In the genomic region with DNA sequence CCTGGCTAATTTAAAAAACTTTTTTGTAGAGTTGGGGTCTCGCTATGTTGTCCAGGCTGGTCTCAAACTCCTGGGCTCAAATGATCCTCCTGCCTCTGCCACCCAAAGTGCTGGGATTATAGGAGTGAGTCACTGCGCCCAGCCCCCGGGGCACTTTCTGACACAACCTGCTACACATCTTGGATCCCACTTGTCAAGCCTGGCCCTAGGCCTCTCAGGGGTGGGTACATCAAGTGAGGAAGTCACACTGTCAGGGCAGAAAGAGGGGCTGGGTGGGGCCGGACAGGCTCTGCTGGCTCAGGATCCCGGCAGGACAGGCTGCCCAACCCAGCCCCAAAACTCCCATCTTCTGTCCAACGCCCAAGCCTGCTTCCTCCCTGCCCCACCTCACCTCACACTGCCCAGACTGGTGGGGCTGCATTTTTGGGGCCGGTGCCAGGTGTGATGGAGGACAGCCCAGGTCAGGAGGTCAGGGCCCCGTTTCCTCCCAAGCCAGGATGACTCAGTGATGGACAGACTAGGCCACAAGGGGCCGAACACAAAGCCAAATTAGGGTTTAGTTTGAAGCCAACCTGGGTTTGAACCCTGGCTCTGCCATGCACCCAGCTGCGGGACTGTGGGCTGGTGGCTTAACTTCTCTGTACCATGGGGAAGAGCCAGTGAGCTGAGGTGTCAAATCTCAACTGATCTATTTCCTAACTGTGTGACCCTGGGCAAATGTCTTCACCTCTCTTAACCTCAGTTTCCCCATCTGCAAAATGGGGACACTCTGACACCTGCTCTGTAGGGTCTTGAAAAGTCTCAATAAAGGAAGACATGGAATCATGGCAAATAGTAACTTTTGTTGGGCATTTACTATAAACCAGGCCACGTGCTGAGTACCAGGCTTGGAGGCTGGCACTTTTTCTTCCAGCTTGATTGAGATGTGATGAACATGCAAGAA, we compare ENCODE assay signal across 12 cellular contexts. TPM values are rescaled to one million over a fixed set of nuclear protein-coding genes. Genes with fewer than 3 reads are reported as not detected.
A peak's percentile ranks its signal among the peaks of the same experiment; 100 is the strongest.
DNase-seq lines count a peak whose midpoint lies in the region; ATAC-seq, FAIRE-seq and TF ChIP-seq lines count a peak whose summit lies in the region.
"Had no signal": no experiment of that assay in that cellular context is flagged by ENCODE, and none has a peak within 500 bp of the region (broad histone marks: within the 10 kb centered on the region; RNA-seq: fewer than 3 reads in every experiment).

No MANE protein-coding gene starts in this region.

- H3K4me3 ChIP-seq in H1 (ENCODE audit: extremely low read depth in 1 of 4, insufficient read depth in 2 of 4, low read depth in 3 of 4, low read length in 4 of 4) = no peak overlapping the region

- no peaks in the 10 kb centered on the region for H4K20me1 ChIP-seq in H1 (replicated peaks in 1 of 2; ENCODE audit: control insufficient read depth in 1 of 2, insufficient read depth in 2 of 2, low read length in 2 of 2)

- 84% methylated on average over 11 of the region's 11 CpGs; no CpG with 5 or more reads in 1 of the 2 experiments for WGBS in H1 (ENCODE audit: extremely low coverage in 1 of 2, insufficient coverage in 1 of 2, insufficient read length in 1 of 2, insufficient replicate concordance in 2 of 2, low coverage in 1 of 2, low lambda C conversion rate in 2 of 2, missing lambda C conversion rate in 1 of 2), 2 experiments

- no peaks in the 10 kb centered on the region for H3K27me3 ChIP-seq in H1 (replicated peaks in 1 of 4; ENCODE audit: control insufficient read depth in 3 of 4, extremely low read depth in 1 of 4, insufficient read depth in 3 of 4, low read length in 3 of 4)

- H3K23me2 ChIP-seq in H1 (ENCODE audit: low read depth, low read length) = peaks cover 8% of the 10 kb centered on the region; the same call in 1 of the 2 replicates

- TF ChIP-seq POLR2A in H1 (IDR thresholded peaks at IDR 0.05; ENCODE audit: control extremely low read depth in 1 of 2, low read depth in 2 of 2, low read length in 2 of 2) = no peak

- POLR2A ChIA-PET in H1 (lab: Charles Lee; ENCODE audit: partially characterized antibody) = interaction anchor here (1.5 kb wide), 1 partner anchor 12 kb away, joined by 5 read pairs; the partner anchor contains the start of gene SEC14L5

- no peak overlapping the region for H3K14ac ChIP-seq in H1 (ENCODE audit: insufficient read length)

- no peak overlapping the region for H2AK5ac ChIP-seq in H1 (ENCODE audit: low read depth, low read length)

- H4K5ac ChIP-seq in H1 (ENCODE audit: insufficient read length, low read depth, low read length) = no peak overlapping the region

- no peak for FAIRE-seq in H1 (lab: Jason Lieb, UNC)

- no peak for ATAC-seq in activated naive CD4-positive, alpha-beta T cell treated with anti-CD3 and anti-CD28 coated beads, Interleukin-2, amount 50 U/mL, for 72 hours
- no peak for ATAC-seq in GM19035 (IDR thresholded peaks at IDR 0.05; ENCODE audit: unreplicated experiment)
- ATAC-seq in GM18870 (IDR thresholded peaks at IDR 0.05; ENCODE audit: unreplicated experiment) = no peak

- no peak for TF ChIP-seq RAD21 in H1 (IDR thresholded peaks at IDR 0.05 in 1 of 2, conservative IDR thresholded peaks at IDR 0.05 in 1 of 2; ENCODE audit: low read depth in 2 of 2, low read length in 2 of 2)

- no peak overlapping the region for H2BK20ac ChIP-seq in H1 (ENCODE audit: low read length)

- no peak overlapping the region; the same call in 1 of the 2 replicates for H2BK12ac ChIP-seq in H1 (ENCODE audit: low read depth, low read length)

- no peak overlapping the region for H3K56ac ChIP-seq in H1 (replicated peaks; ENCODE audit: insufficient read length, low read depth, low read length)

- H3K36me3 ChIP-seq in H1 (ENCODE audit: control insufficient read depth in 2 of 4, insufficient read depth in 4 of 4, low read length in 3 of 4) = no peaks in the 10 kb centered on the region

- DNase-seq in activated naive CD4-positive, alpha-beta T cell treated with anti-CD3 and anti-CD28 coated beads, Interleukin-2, amount 50 U/mL, for 72 hours (ENCODE audit: low spot score in 2 of 2) = no peak
- DNase-seq in activated naive CD4-positive, alpha-beta T cell (lab: John Stamatoyannopoulos, UW) = no peak
- DNase-seq in H1 (ENCODE audit: low read depth in 1 of 2, low spot score in 2 of 2) = no peak
- DNase-seq in myocyte (ENCODE audit: low read depth) = peak; percentile 41
- no peak for DNase-seq in NCI-H526 (lab: John Stamatoyannopoulos, UW)
- no peak for DNase-seq in DMS79 treated with DMSO at 0.1 percent for 48 hours (lab: John Stamatoyannopoulos, UW)
- DNase-seq: AML-193; effector CD4-positive, alpha-beta T cell had no signal

- H3K4me1 ChIP-seq in H1 (replicated peaks in 1 of 4; ENCODE audit: control insufficient read depth in 3 of 4, insufficient read depth in 4 of 4, low read length in 3 of 4) = peaks cover 20 to 46% (median 33%) of the 10 kb centered on the region in 4 experiments

- H4K8ac ChIP-seq in H1 (ENCODE audit: extremely low read depth, insufficient read depth, low read length) = no peak overlapping the region

- peak overlapping the region; percentile 56; the same call in 1 of the 2 replicates for H2BK5ac ChIP-seq in H1 (ENCODE audit: low read depth, low read length)

- H3K4me2 ChIP-seq in H1 (ENCODE audit: insufficient read depth in 1 of 2, low read depth in 2 of 2, low read length in 2 of 2) = no peak overlapping the region

- no peak overlapping the region for H3K4ac ChIP-seq in H1 (replicated peaks; ENCODE audit: insufficient read length, low read depth, low read length)

- no peak for TF ChIP-seq CTCF in H1 (IDR thresholded peaks at IDR 0.05; ENCODE audit: control extremely low read depth in 1 of 3, insufficient read depth in 1 of 3, low read depth in 1 of 3, low read length in 3 of 3)

- no peaks in the 10 kb centered on the region for H3K79me2 ChIP-seq in H1 (ENCODE audit: control insufficient read depth in 1 of 2, insufficient read depth in 2 of 2, low read length in 2 of 2)

- H3K23ac ChIP-seq in H1 (ENCODE audit: insufficient read length) = no peak overlapping the region

- no peaks in the 10 kb centered on the region for H3K79me1 ChIP-seq in H1 (ENCODE audit: low read depth, low read length)

- no peak overlapping the region for H3K27ac ChIP-seq in H1 (ENCODE audit: low read depth, low read length)

- no peaks in the 10 kb centered on the region for H3K9me3 Mint-ChIP-seq in activated naive CD4-positive, alpha-beta T cell treated with anti-CD3 and anti-CD28 coated beads, Interleukin-2, amount 50 U/mL, for 72 hours
- H3K9me3 Mint-ChIP-seq: activated T-helper 1 cell treated with anti-CD3 and anti-CD28 coated beads, Interleukin-12 subunit alpha, Interleukin-12 subunit beta, Interleukin-2, Interleukin-4 antibody, amounts not matched to agents 30 ng/mL and 10 ng/mL and 1 ng/mL, durations not matched to agents 14 hours and 24 hours and 36 hours had no signal

- CTCF ChIA-PET in H1 (lab: Charles Lee; ENCODE audit: partially characterized antibody) = interaction anchor here (0.9 to 1.5 kb wide), 4 partner anchors 8 to 13 kb away, joined by 3 to 4 read pairs (median 4); partner anchors contain the start of gene PPL

- no peaks in the 10 kb centered on the region for H3K9me3 ChIP-seq in H1 (ENCODE audit: insufficient read depth in 2 of 2, low read depth in 1 of 2, low read length in 1 of 2)

- no peak overlapping the region for H2AFZ ChIP-seq in H1 (ENCODE audit: low read length)

- 0 out of 2 replicates have a peak overlapping the region, but pooled peaks have one; percentile 12 for H2BK15ac ChIP-seq in H1 (ENCODE audit: low read length)

- H3K9ac ChIP-seq in H1 (replicated peaks in 1 of 4; ENCODE audit: extremely low read depth in 1 of 4, low read depth in 3 of 4, low read length in 3 of 4) = no peak overlapping the region

- no peak overlapping the region for H2BK120ac ChIP-seq in H1 (replicated peaks; ENCODE audit: low read depth, low read length)

- H4K91ac ChIP-seq in H1 (replicated peaks; ENCODE audit: insufficient read length, low read length) = no peak overlapping the region

- H3K27ac Mint-ChIP-seq in activated naive CD4-positive, alpha-beta T cell treated with anti-CD3 and anti-CD28 coated beads, Interleukin-2, amount 50 U/mL, for 72 hours = peak overlapping the region; percentile 55 to 58
- H3K27ac Mint-ChIP-seq: activated T-helper 1 cell treated with anti-CD3 and anti-CD28 coated beads, Interleukin-12 subunit alpha, Interleukin-12 subunit beta, Interleukin-2, Interleukin-4 antibody, amounts not matched to agents 30 ng/mL and 10 ng/mL and 1 ng/mL, durations not matched to agents 14 hours and 24 hours and 36 hours had no signal

- H3K18ac ChIP-seq in H1 (ENCODE audit: extremely low read depth, low read length) = no peak overlapping the region

- H3K36me3 Mint-ChIP-seq in activated naive CD4-positive, alpha-beta T cell treated with anti-CD3 and anti-CD28 coated beads, Interleukin-2, amount 50 U/mL, for 72 hours = no peaks in the 10 kb centered on the region

- TF ChIP-seq EP300 in H1 (IDR thresholded peaks at IDR 0.05; ENCODE audit: borderline replicate concordance in 1 of 2, low read depth in 2 of 2, low read length in 2 of 2) = no peak

RNA-seq across cellular contexts. Expression of gene PPL, which starts 8.9 kb away (rescaled TPM):
- not detected for total RNA-seq in activated naive CD4-positive, alpha-beta T cell treated with anti-CD3 and anti-CD28 coated beads, Interleukin-2, amount 50 U/mL, for 72 hours
- 28.8 and 29.5 TPM in 2 replicates for total RNA-seq in H1 (2021; fragmentation: NEBNext Ultra II Directional; extraction: Animal tissue kit (Norgen Biotek cat#: 25700))
- 11.3 and 15.8 TPM in 2 replicates for polyA plus RNA-seq in H1 (2011; rRNA removed)
- 13.7 TPM for polyA plus RNA-seq in H1 (2011; cell fraction: cytosol; rRNA removed)
- 46.9 TPM for polyA plus RNA-seq in H1 (2011; cell fraction: nucleus; rRNA removed)
- polyA plus RNA-seq in H1 (2012, experiment 1 of 2) = 16.5 to 27.4 TPM (median 22.8 TPM) in 4 replicates
- polyA plus RNA-seq in H1 (2012, experiment 2 of 2) = 5.2 TPM
- polyA plus RNA-seq in H1 (2013, experiment 1 of 2) = 16.4 TPM
- 15.4 TPM for polyA plus RNA-seq in H1 (2013, experiment 2 of 2)
- polyA minus RNA-seq in H1 (2011; rRNA and poly(A)+ RNA removed) = 21.5 and 22.3 TPM in 2 replicates
- 15.9 TPM for polyA minus RNA-seq in H1 (2011; cell fraction: cytosol; rRNA and poly(A)+ RNA removed)
- polyA minus RNA-seq in H1 (2011; cell fraction: nucleus; rRNA and poly(A)+ RNA removed) = 21.8 TPM
- 5.9 and 25.4 TPM in 2 replicates for total RNA-seq in myocyte
- 4.0 TPM for polyA plus RNA-seq in myocyte (2012)
- total RNA-seq: activated T-helper 1 cell treated with anti-CD3 and anti-CD28 coated beads, Interleukin-12 subunit alpha, Interleukin-12 subunit beta, Interleukin-2, Interleukin-4 antibody, amounts not matched to agents 30 ng/mL and 10 ng/mL and 1 ng/mL, durations not matched to agents 14 hours and 24 hours and 36 hours; T-helper 2 cell treated with Interferon-gamma antibody and Interleukin-4, amounts not matched to agents 100 ng/mL and 5 ng/mL, for 36 hours had no signal

RNA-seq across cellular contexts. Expression of gene SEC14L5, which starts 12.3 kb away (rescaled TPM):
- 1 to 10 TPM in 1 of 2 donors, not detected in 1; 1.1 TPM for total RNA-seq in activated naive CD4-positive, alpha-beta T cell treated with anti-CD3 and anti-CD28 coated beads, Interleukin-2, amount 50 U/mL, for 72 hours
- total RNA-seq in H1 (2021; fragmentation: NEBNext Ultra II Directional; extraction: Animal tissue kit (Norgen Biotek cat#: 25700)) = 3.0 and 3.2 TPM in 2 replicates
- 1.9 and 2.1 TPM in 2 replicates for polyA plus RNA-seq in H1 (2011; rRNA removed)
- 2.1 TPM for polyA plus RNA-seq in H1 (2011; cell fraction: cytosol; rRNA removed)
- 2.7 TPM for polyA plus RNA-seq in H1 (2011; cell fraction: nucleus; rRNA removed)
- polyA plus RNA-seq in H1 (2012, experiment 1 of 2) = 1.9 to 2.9 TPM (median 2.3 TPM) in 4 replicates
- polyA plus RNA-seq in H1 (2012, experiment 2 of 2) = 1.6 TPM
- 1.1 TPM for polyA plus RNA-seq in H1 (2013, experiment 1 of 2)
- polyA plus RNA-seq in H1 (2013, experiment 2 of 2) = 0.99 TPM
- polyA minus RNA-seq in H1 (2011; rRNA and poly(A)+ RNA removed) = 4.0 and 5.8 TPM in 2 replicates
- polyA minus RNA-seq in H1 (2011; cell fraction: cytosol; rRNA and poly(A)+ RNA removed) = 1.7 TPM
- 2.9 TPM for polyA minus RNA-seq in H1 (2011; cell fraction: nucleus; rRNA and poly(A)+ RNA removed)
- total RNA-seq in myocyte = 0.16 and 0.68 TPM in 2 replicates
- 0.10 TPM for polyA plus RNA-seq in myocyte (2012)
- total RNA-seq: activated T-helper 1 cell treated with anti-CD3 and anti-CD28 coated beads, Interleukin-12 subunit alpha, Interleukin-12 subunit beta, Interleukin-2, Interleukin-4 antibody, amounts not matched to agents 30 ng/mL and 10 ng/mL and 1 ng/mL, durations not matched to agents 14 hours and 24 hours and 36 hours; T-helper 2 cell treated with Interferon-gamma antibody and Interleukin-4, amounts not matched to agents 100 ng/mL and 5 ng/mL, for 36 hours had no signal
